25 cellular contexts compared by ENCODE assay signal in genomic region chr3:12363397-12364195, GRCh38.
DNase-seq lines count a peak whose midpoint lies in the region; TF ChIP-seq lines count a peak whose summit lies in the region.
"Had no signal": no experiment of that assay in that cellular context is flagged by ENCODE, and none has a peak within 500 bp of the region (broad histone marks: within the 10 kb centered on the region; RNA-seq: fewer than 3 reads in every experiment).

No MANE protein-coding gene starts in this region.

- DNase-seq in M059J (ENCODE audit: low read depth) = peak; percentile 32
- DNase-seq in amniotic epithelial cell (ENCODE audit: low read depth) = peak; percentile 20
- DNase-seq in lung microvascular endothelial cell (ENCODE audit: low read depth in 2 of 2) = peak; percentile 15 to 16
- DNase-seq in epidermal melanocyte (ENCODE audit: insufficient read length, low spot score) = no peak
- DNase-seq in MCF 10A (ENCODE audit: unreplicated experiment) = no peak
- no peak for DNase-seq in dorsolateral prefrontal cortex
- no peak for DNase-seq in DMS114 treated with DMSO at 0.1 percent for 48 hours (lab: John Stamatoyannopoulos, UW; ENCODE audit: unreplicated experiment)
- DNase-seq: activated CD4-positive, alpha-beta T cell treated with anti-CD3 and anti-CD28 coated beads for 1 hour; activated CD8-positive, alpha-beta memory T cell treated with anti-CD3 and anti-CD28 coated beads for 24 hours; activated gamma-delta T cell treated with Interleukin-2 at 50 U/mL for 16 hours; activated T-cell treated with anti-CD3 and anti-CD28 coated beads, Interleukin-2, amount 50 U/mL, for 1 hour; amygdala; caudate nucleus; CD4-positive, alpha-beta T cell; heart right ventricle; KBM-7; left colon; naive B cell; NCI-H1436 treated with DMSO at 0.1 percent for 48 hours; NCI-H510A treated with DMSO at 0.1 percent for 48 hours; ovary; RPMI8226; stimulated activated CD4-positive, alpha-beta T cell treated with anti-CD3 and anti-CD28 coated beads, Interleukin-4, amount 100 ng/mL, for 4 hours; stimulated activated naive CD4-positive, alpha-beta T cell; tibial artery had no signal

- no TSS peak for BruUV-seq in MCF 10A (replicated peaks; lab: Mats Ljungman, UMichigan)

- H3K9me3 Mint-ChIP-seq in MCF 10A (ENCODE audit: unreplicated experiment) = no peaks in the 10 kb centered on the region
- H3K9me3 Mint-ChIP-seq: CD4-positive, alpha-beta T cell had no signal

- no peaks in the 10 kb centered on the region for H3K36me3 Mint-ChIP-seq in MCF 10A (ENCODE audit: insufficient read depth, unreplicated experiment)
- H3K36me3 Mint-ChIP-seq: naive B cell had no signal

- H3K4me3 Mint-ChIP-seq in MCF 10A (ENCODE audit: unreplicated experiment) = no peak overlapping the region
- H3K4me3 Mint-ChIP-seq: CD4-positive, alpha-beta T cell had no signal

- TF ChIP-seq CTCF in MCF 10A (IDR thresholded peaks at IDR 0.05; ENCODE audit: unreplicated experiment) (no peak), dorsolateral prefrontal cortex (IDR thresholded peaks at IDR 0.05 in 54 of 56, conservative IDR thresholded peaks at IDR 0.05 in 2 of 56; ENCODE audit: low read depth in 1 of 56, partially characterized antibody in 56 of 56) (no peak)

- intact Hi-C loops in MCF 10A (cut with micrococcal nuclease) = no loop called here
- intact Hi-C loops in dorsolateral prefrontal cortex (cut with DNase I) = no loop called here

- POLR2A ChIA-PET in MCF 10A (lab: Yijun Ruan, JAX) = interaction anchor here (1.0 kb wide), 1 partner anchor 25 kb away, joined by 4 read pairs; no protein-coding TSS in a partner anchor

- no peak overlapping the region for H3K27ac ChIP-seq in dorsolateral prefrontal cortex
- H3K27ac ChIP-seq: tibial artery had no signal

- no peaks in the 10 kb centered on the region for H3K27me3 Mint-ChIP-seq in MCF 10A (ENCODE audit: insufficient read depth, unreplicated experiment)
- H3K27me3 Mint-ChIP-seq: CD4-positive, alpha-beta T cell had no signal

- H3K27me3 ChIP-seq in dorsolateral prefrontal cortex = no peaks in the 10 kb centered on the region
- H3K27me3 ChIP-seq: heart right ventricle, ovary, tibial artery had no signal

- no peak overlapping the region for H3K27ac Mint-ChIP-seq in MCF 10A (ENCODE audit: low read depth, unreplicated experiment)
- H3K27ac Mint-ChIP-seq: CD4-positive, alpha-beta T cell; naive B cell had no signal

- no peak overlapping the region for H3K4me3 ChIP-seq in dorsolateral prefrontal cortex
- H3K4me3 ChIP-seq: heart right ventricle, ovary, tibial artery had no signal

- no peaks in the 10 kb centered on the region for H3K4me1 Mint-ChIP-seq in MCF 10A (ENCODE audit: insufficient read depth, unreplicated experiment)

- CTCF ChIA-PET in MCF 10A (lab: Yijun Ruan, JAX) = interaction anchor here (0.5 to 0.9 kb wide), 2 partner anchors 178 to 357 kb away, joined by 3 read pairs; no protein-coding TSS in a partner anchor

Comparison
In these comparisons a context has a peak if more than half of its experiments do, and no peak if none do; other contexts are left out.
1. DNase-seq: peak in M059J (single experiment), amniotic epithelial cell (single experiment) and lung microvascular endothelial cell (2 of 2); none in epidermal melanocyte (single experiment), MCF 10A (single experiment), dorsolateral prefrontal cortex (0 of 10) and DMS114 treated with DMSO at 0.1 percent for 48 hours (single experiment).